8 cellular contexts compared by ENCODE assay signal in the genomic region with DNA sequence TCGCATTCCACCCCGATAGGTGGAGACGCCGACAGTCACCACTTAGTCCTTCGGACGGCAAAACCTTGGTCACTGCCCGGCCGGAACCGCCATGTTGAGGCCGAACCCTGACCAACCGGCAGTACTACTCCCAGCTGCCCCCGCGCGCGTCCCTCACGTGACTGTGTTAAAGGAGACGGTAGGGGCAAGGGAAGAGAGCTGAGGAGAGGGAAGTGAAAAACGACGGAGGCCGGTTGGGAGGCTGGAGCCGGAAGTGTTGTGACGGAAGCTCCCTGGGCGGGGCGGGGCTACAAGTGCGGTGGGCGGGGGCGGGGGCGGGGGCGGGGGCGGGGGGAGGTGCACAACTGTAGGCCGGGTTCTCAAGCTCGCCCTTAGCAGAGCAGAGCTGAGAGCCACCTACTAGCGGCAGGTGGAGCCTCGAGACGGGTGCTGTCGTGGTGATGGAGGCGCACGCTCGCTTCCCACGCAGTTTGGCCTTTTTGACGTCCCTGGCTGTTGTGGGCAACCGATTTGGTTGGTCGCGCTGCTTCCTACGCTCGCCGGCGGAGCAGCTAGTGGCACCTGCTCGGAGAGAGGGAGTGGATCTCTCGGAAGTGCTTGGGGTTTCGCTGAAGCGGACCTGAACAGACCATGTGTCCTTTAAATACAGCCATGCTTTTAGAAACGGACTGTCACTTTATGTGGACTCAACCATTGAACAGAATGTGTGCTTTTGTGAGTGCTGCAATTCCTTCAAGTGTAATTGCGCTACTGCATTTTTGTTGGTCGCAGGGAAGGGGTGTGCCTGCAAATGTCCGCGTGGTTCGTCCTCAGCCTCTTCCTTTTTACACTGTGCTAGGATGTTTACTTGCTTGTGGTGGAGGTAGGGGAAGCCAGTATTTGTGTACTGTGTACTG. TPM values are rescaled to one million over a fixed set of nuclear protein-coding genes. Genes with fewer than 3 reads are reported as not detected.
DNase-seq lines count a peak whose midpoint lies in the region; ATAC-seq and TF ChIP-seq lines count a peak whose summit lies in the region.

A gene with protein sequence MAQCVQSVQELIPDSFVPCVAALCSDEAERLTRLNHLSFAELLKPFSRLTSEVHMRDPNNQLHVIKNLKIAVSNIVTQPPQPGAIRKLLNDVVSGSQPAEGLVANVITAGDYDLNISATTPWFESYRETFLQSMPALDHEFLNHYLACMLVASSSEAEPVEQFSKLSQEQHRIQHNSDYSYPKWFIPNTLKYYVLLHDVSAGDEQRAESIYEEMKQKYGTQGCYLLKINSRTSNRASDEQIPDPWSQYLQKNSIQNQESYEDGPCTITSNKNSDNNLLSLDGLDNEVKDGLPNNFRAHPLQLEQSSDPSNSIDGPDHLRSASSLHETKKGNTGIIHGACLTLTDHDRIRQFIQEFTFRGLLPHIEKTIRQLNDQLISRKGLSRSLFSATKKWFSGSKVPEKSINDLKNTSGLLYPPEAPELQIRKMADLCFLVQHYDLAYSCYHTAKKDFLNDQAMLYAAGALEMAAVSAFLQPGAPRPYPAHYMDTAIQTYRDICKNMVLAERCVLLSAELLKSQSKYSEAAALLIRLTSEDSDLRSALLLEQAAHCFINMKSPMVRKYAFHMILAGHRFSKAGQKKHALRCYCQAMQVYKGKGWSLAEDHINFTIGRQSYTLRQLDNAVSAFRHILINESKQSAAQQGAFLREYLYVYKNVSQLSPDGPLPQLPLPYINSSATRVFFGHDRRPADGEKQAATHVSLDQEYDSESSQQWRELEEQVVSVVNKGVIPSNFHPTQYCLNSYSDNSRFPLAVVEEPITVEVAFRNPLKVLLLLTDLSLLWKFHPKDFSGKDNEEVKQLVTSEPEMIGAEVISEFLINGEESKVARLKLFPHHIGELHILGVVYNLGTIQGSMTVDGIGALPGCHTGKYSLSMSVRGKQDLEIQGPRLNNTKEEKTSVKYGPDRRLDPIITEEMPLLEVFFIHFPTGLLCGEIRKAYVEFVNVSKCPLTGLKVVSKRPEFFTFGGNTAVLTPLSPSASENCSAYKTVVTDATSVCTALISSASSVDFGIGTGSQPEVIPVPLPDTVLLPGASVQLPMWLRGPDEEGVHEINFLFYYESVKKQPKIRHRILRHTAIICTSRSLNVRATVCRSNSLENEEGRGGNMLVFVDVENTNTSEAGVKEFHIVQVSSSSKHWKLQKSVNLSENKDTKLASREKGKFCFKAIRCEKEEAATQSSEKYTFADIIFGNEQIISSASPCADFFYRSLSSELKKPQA (N-terminal part only) (minus strand): TSS at position 130 of the 896 bp plus-strand sequence. CDS start 364 bp downstream, outside the sequence.

- peak within 1 kb of the TSS; percentile 99 for H3K4me3 Mint-ChIP-seq in activated naive CD8-positive, alpha-beta T cell treated with anti-CD3 and anti-CD28 coated beads, Interleukin-2, amount 50 U/mL, for 24 hours

- no peak within 1 kb of the TSS for H2BK12ac ChIP-seq in trophoblast cell (ENCODE audit: low read length)

- H3K36me3 Mint-ChIP-seq in activated naive CD8-positive, alpha-beta T cell treated with anti-CD3 and anti-CD28 coated beads, Interleukin-2, amount 50 U/mL, for 24 hours (ENCODE audit: low read depth) = peaks cover 10% of the 10 kb centered on the region

- TF ChIP-seq EP300 in transverse colon (IDR thresholded peaks at IDR 0.05; ENCODE audit: low read depth) = no peak

- peak; percentile 34 for TF ChIP-seq CTCF in GM12873 (IDR thresholded peaks at IDR 0.05; ENCODE audit: insufficient read depth, low read depth, low read length, missing control alignments)
- TF ChIP-seq CTCF in cardiac muscle cell (IDR thresholded peaks at IDR 0.05; ENCODE audit: low read depth, low read length) = no peak
- no peak for TF ChIP-seq CTCF in transverse colon (IDR thresholded peaks at IDR 0.05)

- H3K79me1 ChIP-seq in trophoblast cell (ENCODE audit: low read length) = peaks cover 7% of the 10 kb centered on the region

- H2AK5ac ChIP-seq in trophoblast cell (ENCODE audit: low read length) = peak within 1 kb of the TSS; percentile 20

- H2BK5ac ChIP-seq in trophoblast cell (ENCODE audit: low read depth, low read length, poor library complexity) = peak within 1 kb of the TSS; percentile 96

- H3K27me3 ChIP-seq in cardiac muscle cell (no peaks in the 10 kb centered on the region), trophoblast cell (ENCODE audit: insufficient read depth, low read length) (no peaks in the 10 kb centered on the region), transverse colon (no peaks in the 10 kb centered on the region)

- H3K9ac ChIP-seq in trophoblast cell (ENCODE audit: low read length) = peak within 1 kb of the TSS; percentile 98

- no peaks in the 10 kb centered on the region for H3K27me3 Mint-ChIP-seq in activated naive CD8-positive, alpha-beta T cell treated with anti-CD3 and anti-CD28 coated beads, Interleukin-2, amount 50 U/mL, for 24 hours

- WGBS in trophoblast cell (ENCODE audit: extremely low coverage, insufficient coverage, insufficient read length) = no CpG with 5 or more reads among the region's 58 CpGs
- WGBS in transverse colon (ENCODE audit: low coverage in 1 of 2), 2 donors = 0% methylated on average over 3 to 39 of the region's 58 CpGs

- H3K36me3 ChIP-seq in cardiac muscle cell (no peaks in the 10 kb centered on the region), trophoblast cell (ENCODE audit: control insufficient read depth in 1 of 2, insufficient read depth in 2 of 2, low read length in 2 of 2) (no peaks in the 10 kb centered on the region), transverse colon (no peaks in the 10 kb centered on the region)

- no peaks in the 10 kb centered on the region for H3K9me3 Mint-ChIP-seq in activated naive CD8-positive, alpha-beta T cell treated with anti-CD3 and anti-CD28 coated beads, Interleukin-2, amount 50 U/mL, for 24 hours

- H4K91ac ChIP-seq in trophoblast cell (ENCODE audit: low read depth, low read length) = peak within 1 kb of the TSS; percentile 92

- H3K4ac ChIP-seq in trophoblast cell (ENCODE audit: low read depth, low read length) = peak within 1 kb of the TSS; percentile 56

- H4K12ac ChIP-seq in trophoblast cell (ENCODE audit: low read depth, low read length) = peak within 1 kb of the TSS; percentile 84

- intact Hi-C loops in transverse colon (cut with DNase I; ENCODE audit: low total_unique reads) = no loop called here

- peak within 1 kb of the TSS; percentile 99 for H3K27ac Mint-ChIP-seq in activated naive CD8-positive, alpha-beta T cell treated with anti-CD3 and anti-CD28 coated beads, Interleukin-2, amount 50 U/mL, for 24 hours

- H2AFZ ChIP-seq in trophoblast cell (ENCODE audit: insufficient read depth, low read length, poor library complexity) = peak within 1 kb of the TSS; percentile 86

- peak within 1 kb of the TSS; percentile 85 for H2BK120ac ChIP-seq in trophoblast cell (ENCODE audit: insufficient read depth, low read length, poor library complexity)

- H3K9me3 ChIP-seq in cardiac muscle cell (ENCODE audit: low read depth) (no peaks in the 10 kb centered on the region), trophoblast cell (ENCODE audit: insufficient read depth, low read depth, low read length) (no peaks in the 10 kb centered on the region), transverse colon (no peaks in the 10 kb centered on the region)

- peaks cover 12% of the 10 kb centered on the region for H3K79me2 ChIP-seq in trophoblast cell (ENCODE audit: control insufficient read depth, insufficient read depth, low read length, poor library complexity)

- H3K4me2 ChIP-seq in trophoblast cell (ENCODE audit: low read length) = peak within 1 kb of the TSS; percentile 98

- peak within 1 kb of the TSS; percentile 98 for H4K8ac ChIP-seq in trophoblast cell (ENCODE audit: low read depth, low read length)

- ATAC-seq in HG02759 (IDR thresholded peaks at IDR 0.05; ENCODE audit: unreplicated experiment) = peak; percentile 87
- ATAC-seq in activated naive CD8-positive, alpha-beta T cell treated with anti-CD3 and anti-CD28 coated beads, Interleukin-2, amount 50 U/mL, for 24 hours = peak; percentile 85

- peaks cover 11% of the 10 kb centered on the region for H3K4me1 ChIP-seq in cardiac muscle cell (ENCODE audit: low read depth)
- no peaks in the 10 kb centered on the region for H3K4me1 ChIP-seq in trophoblast cell (ENCODE audit: control insufficient read depth in 1 of 2, insufficient read depth in 2 of 2, low read length in 2 of 2)
- peaks cover 10 to 47% (median 19%) of the 10 kb centered on the region in 4 donors for H3K4me1 ChIP-seq in transverse colon

- peak within 1 kb of the TSS; percentile 23 for H3K23ac ChIP-seq in trophoblast cell (ENCODE audit: low read length)

- peak; percentile 61 for TF ChIP-seq POLR2A in transverse colon (IDR thresholded peaks at IDR 0.05)

- H3K27ac ChIP-seq in cardiac muscle cell (peak within 1 kb of the TSS; percentile 97), trophoblast cell (ENCODE audit: low read depth, low read length) (peak within 1 kb of the TSS; percentile 94), transverse colon (peak within 1 kb of the TSS; percentile 97 to 99 (median 98))

- DNase-seq in NCI-H1417 (lab: John Stamatoyannopoulos, UW) (peak; percentile 94 to 100 (median 99)), SW 1271 (lab: John Stamatoyannopoulos, UW) (peak; percentile 98), cardiac muscle cell (ENCODE audit: low read depth in 1 of 2, low spot score in 1 of 2) (peak; percentile 99), trophoblast cell (peak; percentile 99), transverse colon (peak; percentile 99)
- peak; percentile 93 for DNase-seq in activated naive CD8-positive, alpha-beta T cell treated with anti-CD3 and anti-CD28 coated beads, Interleukin-2, amount 50 U/mL, for 24 hours

- peak within 1 kb of the TSS; percentile 97 for H3K14ac ChIP-seq in trophoblast cell (ENCODE audit: low read length)

- H3K4me1 Mint-ChIP-seq in activated naive CD8-positive, alpha-beta T cell treated with anti-CD3 and anti-CD28 coated beads, Interleukin-2, amount 50 U/mL, for 24 hours = peaks cover 49% of the 10 kb centered on the region

- in situ Hi-C loops in transverse colon (cut with MboI; ENCODE audit: low pct_ligation_motif_present in 1 of 4, low pct_unique_long_range_greater_than_20kb in 1 of 4, low sequenced_read_pairs in 3 of 4) = loop anchor here in 1 of 4 donors (25.0 kb wide), 1 partner anchor 144 kb away; the partner anchor contains the start of gene RNF138

- peak within 1 kb of the TSS; percentile 97 for H3K18ac ChIP-seq in trophoblast cell (ENCODE audit: low read length)

- H3K4me3 ChIP-seq in cardiac muscle cell = peak within 1 kb of the TSS; percentile 90
- peak within 1 kb of the TSS; percentile 88 for H3K4me3 ChIP-seq in trophoblast cell (ENCODE audit: low read depth, low read length)
- peak within 1 kb of the TSS; percentile 86 to 96 (median 90) for H3K4me3 ChIP-seq in transverse colon

RNA-seq across cellular contexts. Expression of the gene that starts here (rescaled TPM):
- 15.6 and 25.7 TPM in 2 replicates for total RNA-seq in cardiac muscle cell
- 11.8 and 13.4 TPM in 2 replicates for polyA plus RNA-seq in cardiac muscle cell
- 29.6 and 30.8 TPM in 2 replicates for polyA plus RNA-seq in trophoblast cell (2013)
- 10 to 100 TPM; 51.5 to 69.9 (median 55.0) TPM for total RNA-seq in transverse colon

Comparison
In these comparisons a context has a peak if more than half of its experiments do, and no peak if none do; other contexts are left out.
1. Peak in every context shown above with its lines: DNase-seq, ATAC-seq, H3K4me3 ChIP-seq and H3K27ac ChIP-seq.